Comparison of ENCODE assay signal across 8 cellular contexts in the genomic region with DNA sequence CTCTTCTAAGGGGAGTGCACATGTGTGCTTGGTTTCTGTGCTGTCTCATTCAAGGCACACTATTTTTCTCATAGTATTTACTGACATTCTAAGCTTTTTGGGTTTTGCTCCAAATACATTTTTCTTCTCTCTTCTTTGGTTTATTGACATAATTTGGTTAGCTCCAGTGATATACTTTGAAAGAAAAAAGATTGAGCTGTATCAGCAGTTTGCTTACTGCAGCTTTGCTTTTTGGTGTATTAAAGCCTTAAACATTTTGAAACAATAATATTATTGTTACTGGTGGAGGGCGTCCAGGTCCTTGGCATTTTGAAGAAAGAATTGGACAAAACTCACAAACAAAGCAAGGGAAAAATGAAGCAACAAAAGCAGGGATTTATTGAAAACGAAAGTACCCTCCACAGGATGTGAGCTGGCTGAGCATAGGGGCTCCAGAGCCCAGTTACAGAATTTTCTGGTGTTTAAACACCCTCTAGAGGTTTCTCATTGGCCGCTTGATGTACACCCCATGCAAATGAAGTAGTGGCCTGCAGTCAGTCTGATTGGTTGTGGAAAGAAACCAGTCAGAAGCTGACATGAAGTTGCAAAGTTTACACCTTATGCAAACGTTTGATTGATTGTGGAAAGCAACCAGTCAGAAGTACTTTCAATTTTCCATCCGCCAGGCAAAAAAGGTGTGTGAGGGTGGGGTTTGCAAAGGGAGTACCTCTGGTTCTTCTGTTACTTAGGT.
DNase-seq lines count a peak whose midpoint lies in the region; ATAC-seq and TF ChIP-seq lines count a peak whose summit lies in the region.

No MANE protein-coding gene starts in this region.

- H3K9ac ChIP-seq in Loucy (ENCODE audit: low read depth, low read length, poor library complexity, severe bottlenecking): peak overlapping the region; percentile 50

- in situ Hi-C loops in brain microvascular endothelial cell (cut with HindIII; ENCODE audit: low pct_ligation_motif_present, low sequenced_read_pairs): no loop called here

- H3F3A ChIP-seq in Loucy (ENCODE audit: low read depth): no peaks in the 10 kb centered on the region

- no peaks in the 10 kb centered on the region for H3K79me2 ChIP-seq in Loucy (ENCODE audit: insufficient read depth, low read length)

- H4K20me1 ChIP-seq in Loucy (ENCODE audit: insufficient read depth, low read length, poor library complexity, severe bottlenecking): no peaks in the 10 kb centered on the region

- H3K4me1 ChIP-seq in Loucy (ENCODE audit: insufficient read depth, low read length, poor library complexity, severe bottlenecking): peaks cover 19% of the 10 kb centered on the region

- no peaks in the 10 kb centered on the region for H3K27me3 ChIP-seq in Loucy (ENCODE audit: insufficient read depth, low read length, poor library complexity, severe bottlenecking)
- no peaks in the 10 kb centered on the region for H3K27me3 ChIP-seq in brain microvascular endothelial cell (replicated peaks)
- H3K27me3 ChIP-seq in layer of hippocampus (ENCODE audit: control insufficient read depth, insufficient read depth, low read length): no peaks in the 10 kb centered on the region

- peak overlapping the region; percentile 51 for H3K27ac ChIP-seq in brain microvascular endothelial cell
- peak overlapping the region; percentile 71 for H3K27ac ChIP-seq in layer of hippocampus (ENCODE audit: low read depth, low read length)

- peak; percentile 50 for DNase-seq in AG20443 (ENCODE audit: low spot score)
- DNase-seq in brain microvascular endothelial cell: peak; percentile 87
- no peak for DNase-seq in activated CD4-positive, alpha-beta T cell treated with anti-CD3 and anti-CD28 coated beads for 48 hours
- no peak for DNase-seq in NCI-H1694 treated with DMSO at 0.1 percent for 48 hours (lab: John Stamatoyannopoulos, UW)

- TF ChIP-seq CTCF in Loucy (conservative IDR thresholded peaks at IDR 0.05; ENCODE audit: low read length) (no peak), brain microvascular endothelial cell (IDR thresholded peaks at IDR 0.05; ENCODE audit: low read depth, low read length, missing control alignments) (no peak)

- no peaks in the 10 kb centered on the region; the same call in 1 of the 2 replicates for H3K9me3 ChIP-seq in Loucy (ENCODE audit: insufficient read depth, low read depth, low read length)

- H3K4me2 ChIP-seq in Loucy (ENCODE audit: low read depth, low read length, poor library complexity, severe bottlenecking): peak overlapping the region; percentile 68

- H3K9me2 ChIP-seq in Loucy (replicated peaks; ENCODE audit: low read depth, low read length): no peaks in the 10 kb centered on the region

- H3K36me3 ChIP-seq in Loucy (ENCODE audit: insufficient read depth, low read length) (no peaks in the 10 kb centered on the region), brain microvascular endothelial cell (replicated peaks) (no peaks in the 10 kb centered on the region)

- H3K4me3 ChIP-seq in Loucy (ENCODE audit: low read length, poor library complexity, severe bottlenecking) (peak overlapping the region; percentile 68), brain microvascular endothelial cell (ENCODE audit: low read depth, low read length) (peak overlapping the region; percentile 27)

- no peak for ATAC-seq in HG03025 (IDR thresholded peaks at IDR 0.05; ENCODE audit: low FRiP score, unreplicated experiment)
- no peak for ATAC-seq in GM18520 (IDR thresholded peaks at IDR 0.05; ENCODE audit: unreplicated experiment)

- peak overlapping the region; percentile 74 for H2AFZ ChIP-seq in Loucy (ENCODE audit: low read length)

Comparison
In these comparisons a context has a peak if more than half of its experiments do, and no peak if none do; other contexts are left out.
1. DNase-seq: peak in AG20443 (single experiment) and brain microvascular endothelial cell (single experiment); none in activated CD4-positive, alpha-beta T cell treated with anti-CD3 and anti-CD28 coated beads for 48 hours (single experiment) and NCI-H1694 treated with DMSO at 0.1 percent for 48 hours (single experiment).